In the genomic region with DNA sequence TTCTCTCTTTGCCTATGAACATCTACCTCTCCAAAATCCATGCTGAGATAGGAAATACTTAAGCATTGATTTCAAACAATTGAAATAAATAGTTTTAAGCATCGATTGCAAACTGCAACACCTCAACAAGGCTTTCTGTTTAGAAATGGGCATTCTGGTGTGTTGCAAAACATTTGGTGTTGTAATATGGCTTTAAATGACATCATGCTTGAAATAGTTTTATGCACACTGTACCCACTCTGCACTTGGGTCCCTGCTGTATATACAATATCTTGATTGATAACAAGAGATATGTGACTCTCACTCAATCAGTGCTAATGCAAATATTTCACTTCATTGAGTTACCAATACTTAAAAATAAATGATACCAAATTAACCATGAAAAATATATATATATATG, we compare ENCODE assay signal across 27 cellular contexts.
DNase-seq lines count a peak whose midpoint lies in the region; FAIRE-seq and TF ChIP-seq lines count a peak whose summit lies in the region.
"Had no signal": no experiment of that assay in that cellular context is flagged by ENCODE, and none has a peak within 500 bp of the region (broad histone marks: within the 10 kb centered on the region; RNA-seq: fewer than 3 reads in every experiment).

No MANE protein-coding gene starts in this region.

- H3K9me3 ChIP-seq in breast epithelium (peaks cover 0 to 5% of the 10 kb centered on the region in 2 donors), osteoblast (ENCODE audit: low read depth, low read length) (no peaks in the 10 kb centered on the region)
- H3K9me3 ChIP-seq: SJCRH30 had no signal

- no peaks in the 10 kb centered on the region for H3K4me1 Mint-ChIP-seq in MCF 10A (ENCODE audit: insufficient read depth, unreplicated experiment)

- H3K79me2 ChIP-seq in osteoblast (ENCODE audit: insufficient read depth, low read length) = no peaks in the 10 kb centered on the region

- BruUV-seq in MCF 10A (replicated peaks; lab: Mats Ljungman, UMichigan) = no TSS peak

- intact Hi-C loops in MCF 10A (cut with micrococcal nuclease) = no loop called here
- intact Hi-C loops in breast epithelium (cut with DNase I; ENCODE audit: low total_unique reads) = no loop called here

- peak overlapping the region; percentile 49 for H3K27ac Mint-ChIP-seq in MCF 10A (ENCODE audit: low read depth, unreplicated experiment)
- H3K27ac Mint-ChIP-seq: CD4-positive, CD25-positive, alpha-beta regulatory T cell had no signal

- POLR2A ChIA-PET in MCF 10A (lab: Yijun Ruan, JAX) = interaction anchor here (1.3 kb wide), 2 partner anchors 10 to 15 kb away, joined by 3 to 5 read pairs; no protein-coding TSS in a partner anchor

- DNase-seq in MCF 10A (ENCODE audit: unreplicated experiment) (peak; percentile 53), breast epithelium (ENCODE audit: low spot score in 2 of 2) (no peak), bronchial epithelial cell (ENCODE audit: low read depth) (peak; percentile 67), fibroblast of gingiva (ENCODE audit: low read depth) (peak; percentile 1), C1 segment of cervical spinal cord (lab: John Stamatoyannopoulos, UW) (no peak), osteoblast (ENCODE audit: insufficient read length, low spot score, missing footprints) (no peak), SW 1271 (lab: John Stamatoyannopoulos, UW) (no peak), anterior cingulate cortex (lab: John Stamatoyannopoulos, UW) (no peak)
- DNase-seq: 8988T; ACHN; CD4-positive, CD25-positive, alpha-beta regulatory T cell; DMS153; DND-41; H9; IMR-90; KG1; MM.1S; NCI-H1092; NCI-H1436; NCI-H187; NCI-H2081 treated with DMSO at 0.1 percent for 48 hours; NCI-H2171; NCI-H226; NCI-H510A; NCI-H774; SJCRH30 had no signal

- H4K20me1 ChIP-seq in osteoblast (ENCODE audit: insufficient read depth, low read length) = no peaks in the 10 kb centered on the region

- H3K27me3 Mint-ChIP-seq in MCF 10A (ENCODE audit: insufficient read depth, unreplicated experiment) = no peaks in the 10 kb centered on the region
- H3K27me3 Mint-ChIP-seq: CD4-positive, CD25-positive, alpha-beta regulatory T cell had no signal

- TF ChIP-seq POLR2A in breast epithelium (IDR thresholded peaks at IDR 0.05) = no peak

- no peak for TF ChIP-seq CTCF in MCF 10A (IDR thresholded peaks at IDR 0.05; ENCODE audit: unreplicated experiment)
- no peak for TF ChIP-seq CTCF in breast epithelium (IDR thresholded peaks at IDR 0.05)
- no peak for TF ChIP-seq CTCF in bronchial epithelial cell (IDR thresholded peaks at IDR 0.05; ENCODE audit: insufficient read depth, low read length, severe bottlenecking)
- no peak for TF ChIP-seq CTCF in osteoblast (IDR thresholded peaks at IDR 0.05; ENCODE audit: extremely low read depth, low read depth, low read length)

- H3K36me3 ChIP-seq in breast epithelium = no peaks in the 10 kb centered on the region
- H3K36me3 ChIP-seq in bronchial epithelial cell (ENCODE audit: control insufficient read depth, insufficient read depth, low read length) = no peaks in the 10 kb centered on the region
- H3K36me3 ChIP-seq in osteoblast (ENCODE audit: insufficient read depth, low read length) = no peaks in the 10 kb centered on the region
- H3K36me3 ChIP-seq: SJCRH30 had no signal

- peak overlapping the region; percentile 40 for H3K4me3 Mint-ChIP-seq in MCF 10A (ENCODE audit: unreplicated experiment)
- H3K4me3 Mint-ChIP-seq: CD4-positive, CD25-positive, alpha-beta regulatory T cell had no signal

- no peaks in the 10 kb centered on the region for H3K36me3 Mint-ChIP-seq in MCF 10A (ENCODE audit: insufficient read depth, unreplicated experiment)
- H3K36me3 Mint-ChIP-seq: CD4-positive, CD25-positive, alpha-beta regulatory T cell had no signal

- H3K27me3 ChIP-seq in breast epithelium (no peaks in the 10 kb centered on the region), bronchial epithelial cell (ENCODE audit: control insufficient read depth, insufficient read depth, low read length) (no peaks in the 10 kb centered on the region), osteoblast (ENCODE audit: insufficient read depth, low read length) (no peaks in the 10 kb centered on the region)
- H3K27me3 ChIP-seq: SJCRH30 had no signal

- FAIRE-seq in bronchial epithelial cell (lab: Jason Lieb, UNC) = no peak
- FAIRE-seq: GM18507 had no signal

- H3K27ac ChIP-seq in breast epithelium (no peak overlapping the region), osteoblast (ENCODE audit: low read depth, low read length) (no peak overlapping the region)
- H3K27ac ChIP-seq: SJCRH30 had no signal

- H3K4me1 ChIP-seq in breast epithelium (no peaks in the 10 kb centered on the region), osteoblast (ENCODE audit: insufficient read depth, low read length) (no peaks in the 10 kb centered on the region)
- H3K4me1 ChIP-seq: SJCRH30 had no signal

- CTCF ChIA-PET in MCF 10A (lab: Yijun Ruan, JAX) = no interaction called here

- H3K4me3 ChIP-seq in breast epithelium = no peak overlapping the region
- H3K4me3 ChIP-seq in bronchial epithelial cell (ENCODE audit: low read depth, low read length) = no peak overlapping the region
- H3K4me3 ChIP-seq in osteoblast (ENCODE audit: insufficient read depth, low read length) = no peak overlapping the region
- H3K4me3 ChIP-seq: SJCRH30 had no signal

- no peak overlapping the region for H2AFZ ChIP-seq in osteoblast (ENCODE audit: low read length)

- no peak overlapping the region for H3K4me2 ChIP-seq in osteoblast (ENCODE audit: insufficient read depth, low read length)

- H3K9me3 Mint-ChIP-seq in MCF 10A (ENCODE audit: unreplicated experiment) = peaks cover 22% of the 10 kb centered on the region

Comparison
In these comparisons a context has a peak if more than half of its experiments do, and no peak if none do; other contexts are left out.
1. DNase-seq: peak in MCF 10A (single experiment), bronchial epithelial cell (single experiment) and fibroblast of gingiva (single experiment); none in breast epithelium (0 of 2), C1 segment of cervical spinal cord (0 of 14), osteoblast (single experiment), SW 1271 (0 of 2) and anterior cingulate cortex (0 of 58).